ENCODE assay signal across 25 cellular contexts in the genomic region with DNA sequence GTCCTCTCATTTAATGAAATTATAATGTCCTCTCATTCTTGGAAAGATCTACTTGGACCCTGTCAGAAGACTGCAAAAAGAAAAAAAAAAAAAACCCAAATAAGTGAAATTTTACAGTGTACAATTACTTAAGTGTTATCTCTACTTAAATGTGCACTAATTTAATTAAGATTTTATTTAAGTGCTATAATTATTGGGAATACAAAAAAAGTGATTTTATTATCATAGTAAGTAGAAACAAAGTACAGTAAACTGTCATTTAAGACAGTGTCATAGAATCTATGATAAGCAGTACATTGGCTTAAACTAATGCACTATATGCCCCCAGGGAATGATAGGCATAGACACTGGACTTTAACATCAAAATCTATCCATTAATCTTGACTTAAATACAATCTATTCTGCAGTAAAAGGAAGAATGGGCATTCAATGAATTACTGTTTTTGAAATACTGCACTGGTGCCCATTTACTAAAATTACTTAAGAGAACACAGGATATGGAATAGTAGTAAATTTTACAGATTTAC. TPM values are rescaled to one million over a fixed set of nuclear protein-coding genes. Genes with fewer than 3 reads are reported as not detected.
"Had no signal": no experiment of that assay in that cellular context is flagged by ENCODE, and none has a peak within 500 bp of the region (broad histone marks: within the 10 kb centered on the region; RNA-seq: fewer than 3 reads in every experiment).

No MANE protein-coding gene starts in this region.

- H3K9me3 ChIP-seq: pancreas, stomach, thoracic aorta, transverse colon had no signal

- H3K36me3 Mint-ChIP-seq: natural killer cell treated with Interleukin-12 subunit alpha and Interleukin-12 subunit beta and Interleukin-15 and Interleukin-18, amount 100 ng/mL, for 72 hours had no signal

- H3K27me3 ChIP-seq: dorsolateral prefrontal cortex, pancreas, stomach, transverse colon had no signal

- H3K4me1 Mint-ChIP-seq: immature natural killer cell had no signal

- H3K4me3 ChIP-seq: lung, pancreas, stomach, thoracic aorta, transverse colon had no signal

- H3K4me1 ChIP-seq: pancreas, stomach, transverse colon had no signal

- H3K27ac Mint-ChIP-seq: immature natural killer cell; natural killer cell treated with Interleukin-12 subunit alpha and Interleukin-12 subunit beta and Interleukin-15 and Interleukin-18, amount 100 ng/mL, for 72 hours; progenitor cell of endocrine pancreas had no signal

- DNase-seq: cortex of kidney; dorsolateral prefrontal cortex; effector CD8-positive, alpha-beta T cell; foreskin melanocyte; immature natural killer cell; left cardiac atrium; left ventricle myocardium superior; mesenchymal stem cell; midbrain; occipital lobe; pancreas; right cardiac atrium; small intestine; stimulated activated CD4-positive, alpha-beta T cell treated with anti-CD3 and anti-CD28 coated beads, Interleukin-12 subunit alpha, Interleukin-12 subunit beta, amount 100 ng/mL, for 4 hours; stimulated activated naive CD4-positive, alpha-beta T cell; stomach; substantia nigra; transverse colon had no signal

- H3K36me3 ChIP-seq: pancreas, transverse colon had no signal

- ATAC-seq: left cardiac atrium; left ventricle myocardium superior; natural killer cell treated with Interleukin-12 subunit alpha and Interleukin-12 subunit beta and Interleukin-15 and Interleukin-18, amount 100 ng/mL, for 72 hours; pancreas; right cardiac atrium had no signal

- H3K4me3 Mint-ChIP-seq: immature natural killer cell; natural killer cell treated with Interleukin-12 subunit alpha and Interleukin-12 subunit beta and Interleukin-15 and Interleukin-18, amount 100 ng/mL, for 72 hours had no signal

- H3K9me3 Mint-ChIP-seq: immature natural killer cell; natural killer cell treated with Interleukin-12 subunit alpha and Interleukin-12 subunit beta and Interleukin-15 and Interleukin-18, amount 100 ng/mL, for 72 hours had no signal

- H3K27ac ChIP-seq: pancreas, stomach, thoracic aorta, transverse colon had no signal

- H3K27me3 Mint-ChIP-seq: natural killer cell treated with Interleukin-12 subunit alpha and Interleukin-12 subunit beta and Interleukin-15 and Interleukin-18, amount 100 ng/mL, for 72 hours; progenitor cell of endocrine pancreas had no signal

RNA-seq across cellular contexts. Expression of gene INSM2, which starts 23.3 kb away (rescaled TPM):
- total RNA-seq: left cardiac atrium; left ventricle myocardium superior; natural killer cell treated with Interleukin-12 subunit alpha and Interleukin-12 subunit beta and Interleukin-15 and Interleukin-18, amount 100 ng/mL, for 72 hours; pancreas; right cardiac atrium; stomach; thoracic aorta; ureter had no signal
- polyA plus RNA-seq: esophagus, immature natural killer cell, keratinocyte, pancreas, right cardiac atrium, stomach had no signal
